In genomic region chr5:150783422-150783928, GRCh38 we compare ENCODE assay signal across 8 cellular contexts. TPM values are rescaled to one million over a fixed set of nuclear protein-coding genes. Genes with fewer than 3 reads are reported as not detected.
DNase-seq lines count a peak whose midpoint lies in the region; ATAC-seq and TF ChIP-seq lines count a peak whose summit lies in the region.

No MANE protein-coding gene starts in this region.

- H3K4me3 ChIP-seq in GM08714 (ENCODE audit: low read length): peak overlapping the region; percentile 46; the same call in 1 of the 2 replicates
- peak overlapping the region; percentile 9; the same call in 1 of the 2 replicates for H3K4me3 ChIP-seq in HFF-Myc (replicated peaks; ENCODE audit: low read depth, low read length)
- no peak overlapping the region for H3K4me3 ChIP-seq in mucosa of descending colon
- peak overlapping the region in 1 of 2 donors; percentile 54 for H3K4me3 ChIP-seq in stomach smooth muscle (ENCODE audit: low read length in 2 of 2)

- intact Hi-C loops in mucosa of descending colon (cut with DNase I, micrococcal nuclease): no loop called here

- no peak for DNase-seq in HFF-Myc (ENCODE audit: extremely low read depth, low read depth)
- peak; percentile 59 for DNase-seq in NCI-H1417 treated with DMSO at 0.1 percent for 48 hours (lab: John Stamatoyannopoulos, UW)
- DNase-seq in activated CD4-positive, alpha-beta T cell treated with anti-CD3 and anti-CD28 coated beads for 1 hour: peak; percentile 36
- DNase-seq in dedifferentiated amniotic fluid mesenchymal stem cell (ENCODE audit: extremely low spot score): peak; percentile 88
- DNase-seq in mucosa of descending colon: peak; percentile 73 to 87 (median 80)
- no peak for DNase-seq in DMS114 treated with DMSO at 0.1 percent for 48 hours (lab: John Stamatoyannopoulos, UW; ENCODE audit: unreplicated experiment)

- H3K27ac ChIP-seq in stomach smooth muscle (ENCODE audit: low read length): peak overlapping the region; percentile 97

- H3K9me3 ChIP-seq in mucosa of descending colon (no peaks in the 10 kb centered on the region), stomach smooth muscle (ENCODE audit: control insufficient read depth in 2 of 2, low read length in 2 of 2) (no peaks in the 10 kb centered on the region)

- no peaks in the 10 kb centered on the region for H3K36me3 ChIP-seq in mucosa of descending colon (ENCODE audit: low read depth)
- no peaks in the 10 kb centered on the region for H3K36me3 ChIP-seq in stomach smooth muscle (ENCODE audit: control insufficient read depth in 2 of 2, insufficient read depth in 2 of 2, low read length in 2 of 2)

- peak; percentile 76 for ATAC-seq in mucosa of descending colon

- peaks cover 68% of the 10 kb centered on the region for H3K4me1 ChIP-seq in mucosa of descending colon (ENCODE audit: low read depth)
- H3K4me1 ChIP-seq in stomach smooth muscle (ENCODE audit: control insufficient read depth, insufficient read depth, low read length): peaks cover 52% of the 10 kb centered on the region

- no peaks in the 10 kb centered on the region for H3K27me3 ChIP-seq in stomach smooth muscle (ENCODE audit: control insufficient read depth in 1 of 2, insufficient read depth in 2 of 2, low read length in 2 of 2)

- TF ChIP-seq CTCF in HFF-Myc (IDR thresholded peaks at IDR 0.05; ENCODE audit: low read depth, low read length, missing control alignments): no peak
- TF ChIP-seq CTCF in mucosa of descending colon (IDR thresholded peaks at IDR 0.05): no peak

- H3K9ac ChIP-seq in stomach smooth muscle (ENCODE audit: low read length in 2 of 2): peak overlapping the region; percentile 21 to 29

RNA-seq across cellular contexts. Expression of gene SMIM3, which starts 4.9 kb away (rescaled TPM):
- 10 to 100 TPM in 2 of 3 donors, 1 to 10 TPM in 1; 9.3 to 21.6 (median 19.2) TPM for total RNA-seq in mucosa of descending colon

RNA-seq across cellular contexts. Expression of gene DCTN4, which starts 24.7 kb away (rescaled TPM):
- 10 to 100 TPM; 50.8 to 56.4 (median 52.9) TPM for total RNA-seq in mucosa of descending colon

Comparison
In these comparisons a context has a peak if more than half of its experiments do, and no peak if none do; other contexts are left out.
1. DNase-seq: peak in NCI-H1417 treated with DMSO at 0.1 percent for 48 hours (single experiment), activated CD4-positive, alpha-beta T cell treated with anti-CD3 and anti-CD28 coated beads for 1 hour (single experiment), dedifferentiated amniotic fluid mesenchymal stem cell (single experiment) and mucosa of descending colon (3 of 3); none in HFF-Myc (single experiment) and DMS114 treated with DMSO at 0.1 percent for 48 hours (single experiment).